In genomic region chr6:148500402-148500801, GRCh38 we compare ENCODE assay signal across 2 cellular contexts.
A peak's percentile ranks its signal among the peaks of the same experiment; 100 is the strongest.
TF ChIP-seq lines count a peak whose summit lies in the region.

No MANE protein-coding gene starts in this region.

TF ChIP-seq in liver, 16 proteins besides CTCF, POLR2A, EP300 and RAD21:
- TF ChIP-seq NR2F2 (IDR thresholded peaks at IDR 0.05) = peak; percentile 83
- TF ChIP-seq YY1 (IDR thresholded peaks at IDR 0.05) = no peak
- TF ChIP-seq GABPA (IDR thresholded peaks at IDR 0.05 in 1 of 2, conservative IDR thresholded peaks at IDR 0.05 in 1 of 2) = no peak
- no peak for TF ChIP-seq EGR1 (IDR thresholded peaks at IDR 0.05; ENCODE audit: low read depth in 2 of 2)

TF ChIP-seq in HepG2, 621 proteins besides CTCF, POLR2A, EP300 and RAD21:
- TF ChIP-seq ZNF614 (CRISPR knock-in tag; IDR thresholded peaks at IDR 0.05; ENCODE audit: borderline replicate concordance) (no peak), GMEB2 (CRISPR knock-in tag; IDR thresholded peaks at IDR 0.05; ENCODE audit: low read depth) (no peak), ZNF557 (CRISPR knock-in tag; IDR thresholded peaks at IDR 0.05) (no peak), ZNF34 (CRISPR knock-in tag; IDR thresholded peaks at IDR 0.05; ENCODE audit: borderline replicate concordance) (no peak), ZNF710 (CRISPR knock-in tag; IDR thresholded peaks at IDR 0.05; ENCODE audit: borderline replicate concordance) (no peak), ARNTL (CRISPR knock-in tag; IDR thresholded peaks at IDR 0.05) (no peak), NR2F6 (IDR thresholded peaks at IDR 0.05) (no peak), NR2F6 (CRISPR knock-in tag; IDR thresholded peaks at IDR 0.05) (no peak), ZSCAN5A (CRISPR knock-in tag; IDR thresholded peaks at IDR 0.05; ENCODE audit: borderline replicate concordance) (no peak), ZBTB7B (CRISPR knock-in tag; IDR thresholded peaks at IDR 0.05) (no peak), HIC2 (CRISPR knock-in tag; IDR thresholded peaks at IDR 0.05; ENCODE audit: low read depth) (no peak), TARDBP (CRISPR knock-in tag; IDR thresholded peaks at IDR 0.05) (no peak), ZNF644 (CRISPR knock-in tag; IDR thresholded peaks at IDR 0.05; ENCODE audit: low read depth) (no peak), CSRNP1 (CRISPR knock-in tag; IDR thresholded peaks at IDR 0.05) (no peak), ZSCAN31 (CRISPR knock-in tag; IDR thresholded peaks at IDR 0.05; ENCODE audit: low read depth) (no peak), THYN1 (CRISPR knock-in tag; IDR thresholded peaks at IDR 0.05; ENCODE audit: borderline replicate concordance, low read depth) (no peak), MTA1 (CRISPR knock-in tag; IDR thresholded peaks at IDR 0.05; ENCODE audit: borderline replicate concordance) (no peak)
- TF ChIP-seq, protein P1, sequence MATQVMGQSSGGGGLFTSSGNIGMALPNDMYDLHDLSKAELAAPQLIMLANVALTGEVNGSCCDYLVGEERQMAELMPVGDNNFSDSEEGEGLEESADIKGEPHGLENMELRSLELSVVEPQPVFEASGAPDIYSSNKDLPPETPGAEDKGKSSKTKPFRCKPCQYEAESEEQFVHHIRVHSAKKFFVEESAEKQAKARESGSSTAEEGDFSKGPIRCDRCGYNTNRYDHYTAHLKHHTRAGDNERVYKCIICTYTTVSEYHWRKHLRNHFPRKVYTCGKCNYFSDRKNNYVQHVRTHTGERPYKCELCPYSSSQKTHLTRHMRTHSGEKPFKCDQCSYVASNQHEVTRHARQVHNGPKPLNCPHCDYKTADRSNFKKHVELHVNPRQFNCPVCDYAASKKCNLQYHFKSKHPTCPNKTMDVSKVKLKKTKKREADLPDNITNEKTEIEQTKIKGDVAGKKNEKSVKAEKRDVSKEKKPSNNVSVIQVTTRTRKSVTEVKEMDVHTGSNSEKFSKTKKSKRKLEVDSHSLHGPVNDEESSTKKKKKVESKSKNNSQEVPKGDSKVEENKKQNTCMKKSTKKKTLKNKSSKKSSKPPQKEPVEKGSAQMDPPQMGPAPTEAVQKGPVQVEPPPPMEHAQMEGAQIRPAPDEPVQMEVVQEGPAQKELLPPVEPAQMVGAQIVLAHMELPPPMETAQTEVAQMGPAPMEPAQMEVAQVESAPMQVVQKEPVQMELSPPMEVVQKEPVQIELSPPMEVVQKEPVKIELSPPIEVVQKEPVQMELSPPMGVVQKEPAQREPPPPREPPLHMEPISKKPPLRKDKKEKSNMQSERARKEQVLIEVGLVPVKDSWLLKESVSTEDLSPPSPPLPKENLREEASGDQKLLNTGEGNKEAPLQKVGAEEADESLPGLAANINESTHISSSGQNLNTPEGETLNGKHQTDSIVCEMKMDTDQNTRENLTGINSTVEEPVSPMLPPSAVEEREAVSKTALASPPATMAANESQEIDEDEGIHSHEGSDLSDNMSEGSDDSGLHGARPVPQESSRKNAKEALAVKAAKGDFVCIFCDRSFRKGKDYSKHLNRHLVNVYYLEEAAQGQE (IDR thresholded peaks at IDR 0.05; ENCODE audit: borderline replicate concordance in 1 of 2, low read depth in 1 of 2, low read length in 2 of 2) = no peak
- TF ChIP-seq, protein P2, sequence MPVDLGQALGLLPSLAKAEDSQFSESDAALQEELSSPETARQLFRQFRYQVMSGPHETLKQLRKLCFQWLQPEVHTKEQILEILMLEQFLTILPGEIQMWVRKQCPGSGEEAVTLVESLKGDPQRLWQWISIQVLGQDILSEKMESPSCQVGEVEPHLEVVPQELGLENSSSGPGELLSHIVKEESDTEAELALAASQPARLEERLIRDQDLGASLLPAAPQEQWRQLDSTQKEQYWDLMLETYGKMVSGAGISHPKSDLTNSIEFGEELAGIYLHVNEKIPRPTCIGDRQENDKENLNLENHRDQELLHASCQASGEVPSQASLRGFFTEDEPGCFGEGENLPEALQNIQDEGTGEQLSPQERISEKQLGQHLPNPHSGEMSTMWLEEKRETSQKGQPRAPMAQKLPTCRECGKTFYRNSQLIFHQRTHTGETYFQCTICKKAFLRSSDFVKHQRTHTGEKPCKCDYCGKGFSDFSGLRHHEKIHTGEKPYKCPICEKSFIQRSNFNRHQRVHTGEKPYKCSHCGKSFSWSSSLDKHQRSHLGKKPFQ (CRISPR knock-in tag; IDR thresholded peaks at IDR 0.05; ENCODE audit: insufficient replicate concordance) = no peak
- TF ChIP-seq, protein P3, sequence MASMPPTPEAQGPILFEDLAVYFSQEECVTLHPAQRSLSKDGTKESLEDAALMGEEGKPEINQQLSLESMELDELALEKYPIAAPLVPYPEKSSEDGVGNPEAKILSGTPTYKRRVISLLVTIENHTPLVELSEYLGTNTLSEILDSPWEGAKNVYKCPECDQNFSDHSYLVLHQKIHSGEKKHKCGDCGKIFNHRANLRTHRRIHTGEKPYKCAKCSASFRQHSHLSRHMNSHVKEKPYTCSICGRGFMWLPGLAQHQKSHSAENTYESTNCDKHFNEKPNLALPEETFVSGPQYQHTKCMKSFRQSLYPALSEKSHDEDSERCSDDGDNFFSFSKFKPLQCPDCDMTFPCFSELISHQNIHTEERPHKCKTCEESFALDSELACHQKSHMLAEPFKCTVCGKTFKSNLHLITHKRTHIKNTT (CRISPR knock-in tag; IDR thresholded peaks at IDR 0.05) = no peak
- TF ChIP-seq, protein P4, sequence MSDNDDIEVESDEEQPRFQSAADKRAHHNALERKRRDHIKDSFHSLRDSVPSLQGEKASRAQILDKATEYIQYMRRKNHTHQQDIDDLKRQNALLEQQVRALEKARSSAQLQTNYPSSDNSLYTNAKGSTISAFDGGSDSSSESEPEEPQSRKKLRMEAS (IDR thresholded peaks at IDR 0.05) = no peak
